In the genomic region with DNA sequence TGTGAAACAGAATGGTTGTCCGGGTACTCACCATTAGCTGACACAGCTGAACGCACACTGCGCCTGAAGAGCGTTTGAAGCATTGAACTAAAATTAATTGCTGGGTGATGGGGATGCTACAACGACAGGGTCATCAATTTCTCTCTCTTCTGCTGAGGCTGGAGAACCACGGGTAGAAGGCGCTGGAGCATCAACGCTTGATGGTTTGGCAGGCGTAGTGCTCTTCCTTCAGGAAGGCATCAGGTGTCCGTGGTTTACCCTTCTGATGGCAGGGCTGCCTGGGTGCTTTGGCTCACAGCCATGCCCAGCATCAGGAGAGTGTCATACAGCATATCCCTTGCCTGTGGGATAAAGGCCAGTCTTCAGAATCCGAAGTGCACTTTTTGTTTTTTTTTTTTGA, we compare ENCODE assay signal across 13 cellular contexts. TPM values are rescaled to one million over a fixed set of nuclear protein-coding genes. Genes with fewer than 3 reads are reported as not detected.
DNase-seq lines count a peak whose midpoint lies in the region; ATAC-seq and TF ChIP-seq lines count a peak whose summit lies in the region.
"Had no signal": no experiment of that assay in that cellular context is flagged by ENCODE, and none has a peak within 500 bp of the region (broad histone marks: within the 10 kb centered on the region; RNA-seq: fewer than 3 reads in every experiment).

No MANE protein-coding gene starts in this region.

- no peak for TF ChIP-seq CTCF in thyroid gland (IDR thresholded peaks at IDR 0.05)
- TF ChIP-seq CTCF in breast epithelium (IDR thresholded peaks at IDR 0.05): no peak

- no peak for TF ChIP-seq POLR2A in thyroid gland (IDR thresholded peaks at IDR 0.05)
- TF ChIP-seq POLR2A in breast epithelium (IDR thresholded peaks at IDR 0.05): no peak

- no peak for DNase-seq in activated T-cell treated with anti-CD3 and anti-CD28 coated beads, Interleukin-2, amount 50 U/mL, for 4 hours
- no peak for DNase-seq in activated T-cell treated with anti-CD3 and anti-CD28 coated beads for 4 hours
- DNase-seq in NCI-H1105 treated with DMSO at 0.1 percent for 48 hours (lab: John Stamatoyannopoulos, UW): peak; percentile 54
- peak; percentile 17 to 39 for DNase-seq in thyroid gland
- no peak for DNase-seq in breast epithelium (ENCODE audit: low spot score in 2 of 2)
- DNase-seq: cerebellar nuclear complex, H9, T1000 had no signal

- H3K36me3 ChIP-seq in thyroid gland: no peaks in the 10 kb centered on the region
- no peaks in the 10 kb centered on the region for H3K36me3 ChIP-seq in breast epithelium
- H3K36me3 ChIP-seq: thoracic aorta had no signal

- no peaks in the 10 kb centered on the region for H3K27me3 Mint-ChIP-seq in activated T-cell treated with anti-CD3 and anti-CD28 coated beads, Interleukin-2, amount 50 U/mL, for 4 hours (ENCODE audit: low read depth)
- H3K27me3 Mint-ChIP-seq in activated T-helper 17 cell treated with anti-CD3 and anti-CD28 coated beads, Interleukin-2, amount 50 U/mL, for 72 hours: no peaks in the 10 kb centered on the region

- H3K4me1 ChIP-seq in thyroid gland (peaks cover 17 to 36% of the 10 kb centered on the region in 2 donors), breast epithelium (no peaks in the 10 kb centered on the region)

- H3K4me1 Mint-ChIP-seq in activated T-cell treated with anti-CD3 and anti-CD28 coated beads, Interleukin-2, amount 50 U/mL, for 4 hours (ENCODE audit: low read depth): peaks cover 90% of the 10 kb centered on the region
- peaks cover 49% of the 10 kb centered on the region for H3K4me1 Mint-ChIP-seq in activated T-helper 17 cell treated with anti-CD3 and anti-CD28 coated beads, Interleukin-2, amount 50 U/mL, for 72 hours

- H3K9me3 ChIP-seq in thyroid gland (no peaks in the 10 kb centered on the region), breast epithelium (no peaks in the 10 kb centered on the region)
- H3K9me3 ChIP-seq: thoracic aorta had no signal

- H3K4me3 Mint-ChIP-seq in activated T-cell treated with anti-CD3 and anti-CD28 coated beads, Interleukin-2, amount 50 U/mL, for 4 hours: peak overlapping the region; percentile 76
- H3K4me3 Mint-ChIP-seq in activated T-helper 17 cell treated with anti-CD3 and anti-CD28 coated beads, Interleukin-2, amount 50 U/mL, for 72 hours: peak overlapping the region; percentile 77

- H3K9me3 Mint-ChIP-seq in activated T-cell treated with anti-CD3 and anti-CD28 coated beads, Interleukin-2, amount 50 U/mL, for 4 hours: no peaks in the 10 kb centered on the region
- no peaks in the 10 kb centered on the region for H3K9me3 Mint-ChIP-seq in activated T-helper 17 cell treated with anti-CD3 and anti-CD28 coated beads, Interleukin-2, amount 50 U/mL, for 72 hours
- H3K9me3 Mint-ChIP-seq: H9 had no signal

- no peaks in the 10 kb centered on the region for H3K27me3 ChIP-seq in thyroid gland
- no peaks in the 10 kb centered on the region for H3K27me3 ChIP-seq in breast epithelium

- peak overlapping the region; percentile 64 for H3K27ac Mint-ChIP-seq in activated T-helper 17 cell treated with anti-CD3 and anti-CD28 coated beads, Interleukin-2, amount 50 U/mL, for 72 hours
- H3K27ac Mint-ChIP-seq: H9 had no signal

- peaks cover under 1% of the 10 kb centered on the region for H3K36me3 Mint-ChIP-seq in activated T-cell treated with anti-CD3 and anti-CD28 coated beads, Interleukin-2, amount 50 U/mL, for 4 hours (ENCODE audit: insufficient read depth)
- H3K36me3 Mint-ChIP-seq in activated T-helper 17 cell treated with anti-CD3 and anti-CD28 coated beads, Interleukin-2, amount 50 U/mL, for 72 hours (ENCODE audit: low read depth): peaks cover 7% of the 10 kb centered on the region

- no peak for ATAC-seq in activated T-cell treated with anti-CD3 and anti-CD28 coated beads, Interleukin-2, amount 50 U/mL, for 4 hours
- ATAC-seq in activated T-helper 17 cell treated with anti-CD3 and anti-CD28 coated beads, Interleukin-2, amount 50 U/mL, for 72 hours (replicated peaks): no peak
- ATAC-seq in HG02981 (IDR thresholded peaks at IDR 0.05; ENCODE audit: unreplicated experiment): no peak
- no peak for ATAC-seq in GM19328 (IDR thresholded peaks at IDR 0.05; ENCODE audit: unreplicated experiment)

- 50 to 63% methylated on average over 11 of the region's 11 CpGs for WGBS in thyroid gland, 2 donors

- intact Hi-C loops in thyroid gland (cut with DNase I) (no loop called here), breast epithelium (cut with DNase I; ENCODE audit: low total_unique reads) (loop anchor here (5.0 kb wide), 1 partner anchor 178 kb away; no protein-coding TSS in a partner anchor)

- H3K4me3 ChIP-seq in thyroid gland (replicated peaks in 1 of 3) (no peak overlapping the region), breast epithelium (no peak overlapping the region)
- H3K4me3 ChIP-seq: thoracic aorta had no signal

- H3K27ac ChIP-seq in thyroid gland (peak overlapping the region in 2 of 3 donors; percentile 74 to 81), breast epithelium (no peak overlapping the region)
- H3K27ac ChIP-seq: thoracic aorta had no signal

RNA-seq across cellular contexts. Expression of gene UBE2L5, which starts 46.9 kb away (rescaled TPM):
- total RNA-seq in activated T-cell treated with anti-CD3 and anti-CD28 coated beads, Interleukin-2, amount 50 U/mL, for 4 hours: not detected
- not detected for total RNA-seq in activated T-helper 17 cell treated with anti-CD3 and anti-CD28 coated beads, Interleukin-2, amount 50 U/mL, for 72 hours
- total RNA-seq in thyroid gland: not detected
- 1 to 10 TPM in 1 of 3 donors, under 1 TPM in 1, not detected in 1; 0.98 to 1.3 TPM for total RNA-seq in breast epithelium
- total RNA-seq: renal cortical epithelial cell had no signal

Comparison
In these comparisons a context has a peak if more than half of its experiments do, and no peak if none do; other contexts are left out.
1. DNase-seq: peak in NCI-H1105 treated with DMSO at 0.1 percent for 48 hours (single experiment) and thyroid gland (2 of 2); none in activated T-cell treated with anti-CD3 and anti-CD28 coated beads, Interleukin-2, amount 50 U/mL, for 4 hours (single experiment), activated T-cell treated with anti-CD3 and anti-CD28 coated beads for 4 hours (single experiment) and breast epithelium (0 of 2).
2. H3K27ac ChIP-seq: peak in thyroid gland (2 of 3); none in breast epithelium (0 of 2).